33 cellular contexts compared by ENCODE assay signal in genomic region chr16:81627729-81628128, GRCh38.
"Had no signal": no experiment of that assay in that cellular context is flagged by ENCODE, and none has a peak within 500 bp of the region (broad histone marks: within the 10 kb centered on the region; RNA-seq: fewer than 3 reads in every experiment).

No MANE protein-coding gene starts in this region.

- H3K27me3 ChIP-seq: adrenal gland, body of pancreas, dorsolateral prefrontal cortex, esophagus muscularis mucosa, foreskin keratinocyte, gastrocnemius medialis, heart left ventricle had no signal

- H3K9me3 ChIP-seq: adrenal gland, body of pancreas, esophagus muscularis mucosa, gastrocnemius medialis, heart left ventricle had no signal

- H3K36me3 ChIP-seq: adrenal gland, esophagus muscularis mucosa, gastrocnemius medialis, WERI-Rb-1 had no signal

- DNase-seq: activated B cell treated with CpG ODN at 0.5 μM for 24 hours; activated CD8-positive, alpha-beta memory T cell treated with anti-CD3 and anti-CD28 coated beads, Interleukin-2, amount 10 ng/mL, durations not matched to agents 7 days and 5 days; activated CD8-positive, alpha-beta memory T cell treated with anti-CD3 and anti-CD28 coated beads, Interleukin-2, amount 50 U/mL, for 4 hours; activated CD8-positive, alpha-beta T cell treated with anti-CD3 and anti-CD28 coated beads, Interleukin-2, amount 10 ng/mL, durations not matched to agents 7 days and 5 days; activated gamma-delta T cell; activated naive CD4-positive, alpha-beta T cell; activated naive CD8-positive, alpha-beta T cell treated with anti-CD3 and anti-CD28 coated beads for 36 hours; activated naive CD8-positive, alpha-beta T cell treated with anti-CD3 and anti-CD28 coated beads, Interleukin-2, amount 50 U/mL, for 24 hours; activated T-cell treated with anti-CD3 and anti-CD28 coated beads, Interleukin-2, amount 50 U/mL, for 1 hour; activated T-cell treated with anti-CD3 and anti-CD28 coated beads, Interleukin-2, amount 50 U/mL, for 48 hours; adrenal gland; amygdala; aorta; body of pancreas; central memory CD4-positive, alpha-beta T cell; dorsolateral prefrontal cortex; effector memory CD4-positive, alpha-beta T cell; gastrocnemius medialis; glutamatergic neuron; SW 1271; T-cell; T1000; WERI-Rb-1 had no signal

- H3K9me3 Mint-ChIP-seq: activated B cell treated with CpG ODN at 0.5 μM for 24 hours; activated CD4-positive, alpha-beta memory T cell treated with anti-CD3 and anti-CD28 coated beads for 36 hours; activated naive CD4-positive, alpha-beta T cell treated with anti-CD3 and anti-CD28 coated beads, Interleukin-2, amount 50 U/mL, for 24 hours; activated naive CD8-positive, alpha-beta T cell treated with anti-CD3 and anti-CD28 coated beads for 36 hours; activated naive CD8-positive, alpha-beta T cell treated with anti-CD3 and anti-CD28 coated beads, Interleukin-2, amount 50 U/mL, for 24 hours; activated T-helper 1 cell treated with anti-CD3 and anti-CD28 coated beads, Interleukin-12 subunit alpha, Interleukin-12 subunit beta, Interleukin-2, Interleukin-4 antibody, amounts not matched to agents 30 ng/mL and 10 ng/mL and 1 ng/mL, durations not matched to agents 14 hours and 24 hours and 36 hours; dendritic cell treated with granulocyte-macrophage colony-stimulating factor and Interleukin-4, amounts not matched to agents 40 ng/mL and 50 ng/mL, for 4 days; T-cell; T-helper 1 cell treated with Interleukin-12 subunit alpha and Interleukin-12 subunit beta and Interleukin-4 antibody, amounts not matched to agents 30 μg/mL and 1 μg/mL, for 36 hours had no signal

- H3K4me3 Mint-ChIP-seq: activated B cell treated with CpG ODN at 0.5 μM for 24 hours; activated CD4-positive, alpha-beta memory T cell treated with anti-CD3 and anti-CD28 coated beads for 36 hours; activated CD8-positive, alpha-beta memory T cell treated with anti-CD3 and anti-CD28 coated beads, Interleukin-2, amount 10 ng/mL, durations not matched to agents 7 days and 5 days; activated CD8-positive, alpha-beta T cell treated with anti-CD3 and anti-CD28 coated beads, Interleukin-2, amount 10 ng/mL, durations not matched to agents 7 days and 5 days; activated naive CD4-positive, alpha-beta T cell treated with anti-CD3 and anti-CD28 coated beads, Interleukin-2, amount 50 U/mL, for 24 hours; activated naive CD8-positive, alpha-beta T cell treated with anti-CD3 and anti-CD28 coated beads for 36 hours; activated naive CD8-positive, alpha-beta T cell treated with anti-CD3 and anti-CD28 coated beads, Interleukin-2, amount 50 U/mL, for 24 hours; activated T-helper 1 cell treated with anti-CD3 and anti-CD28 coated beads, Interleukin-12 subunit alpha, Interleukin-12 subunit beta, Interleukin-2, Interleukin-4 antibody, amounts not matched to agents 30 ng/mL and 10 ng/mL and 1 ng/mL, durations not matched to agents 14 hours and 24 hours and 36 hours; dendritic cell treated with granulocyte-macrophage colony-stimulating factor and Interleukin-4, amounts not matched to agents 40 ng/mL and 50 ng/mL, for 4 days; T-cell; T-helper 1 cell treated with Interleukin-12 subunit alpha and Interleukin-12 subunit beta and Interleukin-4 antibody, amounts not matched to agents 30 μg/mL and 1 μg/mL, for 36 hours had no signal

- ATAC-seq: activated CD4-positive, CD25-positive, alpha-beta regulatory T cell treated with anti-CD3 and anti-CD28 coated beads, Interleukin-2, amount 50 U/mL, for 24 hours; activated CD8-positive, alpha-beta memory T cell treated with anti-CD3 and anti-CD28 coated beads, Interleukin-2, amount 10 ng/mL, durations not matched to agents 7 days and 5 days; activated CD8-positive, alpha-beta T cell treated with anti-CD3 and anti-CD28 coated beads, Interleukin-2, amount 10 ng/mL, durations not matched to agents 7 days and 5 days; activated naive CD8-positive, alpha-beta T cell treated with anti-CD3 and anti-CD28 coated beads, Interleukin-2, amount 50 U/mL, for 24 hours; body of pancreas; foreskin keratinocyte; gastrocnemius medialis; heart left ventricle; T-cell had no signal

- H3K4me3 ChIP-seq: adrenal gland, body of pancreas, coronary artery, dorsolateral prefrontal cortex, esophagus muscularis mucosa, gastrocnemius medialis, heart left ventricle had no signal

- H3K27ac Mint-ChIP-seq: activated B cell treated with CpG ODN at 0.5 μM for 24 hours; activated CD4-positive, alpha-beta memory T cell treated with anti-CD3 and anti-CD28 coated beads for 36 hours; activated CD8-positive, alpha-beta memory T cell treated with anti-CD3 and anti-CD28 coated beads, Interleukin-2, amount 10 ng/mL, durations not matched to agents 7 days and 5 days; activated CD8-positive, alpha-beta T cell treated with anti-CD3 and anti-CD28 coated beads, Interleukin-2, amount 10 ng/mL, durations not matched to agents 7 days and 5 days; activated naive CD4-positive, alpha-beta T cell treated with anti-CD3 and anti-CD28 coated beads, Interleukin-2, amount 50 U/mL, for 24 hours; activated naive CD8-positive, alpha-beta T cell treated with anti-CD3 and anti-CD28 coated beads for 36 hours; dendritic cell treated with granulocyte-macrophage colony-stimulating factor and Interleukin-4, amounts not matched to agents 40 ng/mL and 50 ng/mL, for 4 days; T-cell; T-helper 1 cell treated with Interleukin-12 subunit alpha and Interleukin-12 subunit beta and Interleukin-4 antibody, amounts not matched to agents 30 μg/mL and 1 μg/mL, for 36 hours had no signal

- H3K27ac ChIP-seq: body of pancreas, coronary artery, dorsolateral prefrontal cortex, esophagus muscularis mucosa, gastrocnemius medialis, heart left ventricle, WERI-Rb-1 had no signal

- H3K36me3 Mint-ChIP-seq: activated naive CD4-positive, alpha-beta T cell treated with anti-CD3 and anti-CD28 coated beads, Interleukin-2, amount 50 U/mL, for 24 hours; activated naive CD8-positive, alpha-beta T cell treated with anti-CD3 and anti-CD28 coated beads for 36 hours; T-cell had no signal

- H3K27me3 Mint-ChIP-seq: activated B cell treated with CpG ODN at 0.5 μM for 24 hours; activated CD4-positive, alpha-beta memory T cell treated with anti-CD3 and anti-CD28 coated beads for 36 hours; activated CD8-positive, alpha-beta memory T cell treated with anti-CD3 and anti-CD28 coated beads, Interleukin-2, amount 10 ng/mL, durations not matched to agents 7 days and 5 days; activated naive CD4-positive, alpha-beta T cell treated with anti-CD3 and anti-CD28 coated beads, Interleukin-2, amount 50 U/mL, for 24 hours; activated naive CD8-positive, alpha-beta T cell treated with anti-CD3 and anti-CD28 coated beads for 36 hours; activated naive CD8-positive, alpha-beta T cell treated with anti-CD3 and anti-CD28 coated beads, Interleukin-2, amount 50 U/mL, for 24 hours; dendritic cell treated with granulocyte-macrophage colony-stimulating factor and Interleukin-4, amounts not matched to agents 40 ng/mL and 50 ng/mL, for 4 days; T-cell had no signal
